Comparison of ENCODE assay signal across 24 cellular contexts in genomic region chr9:90979138-90979551, GRCh38.
DNase-seq lines count a peak whose midpoint lies in the region; ATAC-seq and TF ChIP-seq lines count a peak whose summit lies in the region.
"Had no signal": no experiment of that assay in that cellular context is flagged by ENCODE, and none has a peak within 500 bp of the region (broad histone marks: within the 10 kb centered on the region; RNA-seq: fewer than 3 reads in every experiment).

No MANE protein-coding gene starts in this region.

- DNase-seq in IMR-90, result no peak
- DNase-seq in SJSA1 (ENCODE audit: low read depth in 1 of 2, low spot score in 2 of 2), result peak; percentile 57 to 59
- DNase-seq in foreskin keratinocyte, result peak in 1 of 2 donors; percentile 59
- no peak for DNase-seq in HEK293T (ENCODE audit: extremely low spot score)
- no peak for DNase-seq in GOT3 (lab: John Stamatoyannopoulos, UW)
- DNase-seq: activated CD4-positive, alpha-beta T cell treated with anti-CD3 and anti-CD28 coated beads for 36 hours; body of pancreas; CD8-positive, alpha-beta memory T cell; DMS53; heart right ventricle; KG1; left ventricle myocardium superior; NCI-H1092; NCI-H2029 treated with DMSO at 0.1 percent for 48 hours; NCI-H446 treated with DMSO at 0.1 percent for 48 hours; right lobe of liver; stimulated activated CD4-positive, alpha-beta T cell treated with anti-CD3 and anti-CD28 coated beads, Interleukin-15, amount 100 ng/mL, for 24 hours had no signal

- H3K36me3 Mint-ChIP-seq in stimulated activated memory B cell treated with anti-CD40 and anti-IgM and Interleukin-4, amounts not matched to agents 10 μg/mL and 1 μg/mL and 100 μg/mL, for 72 hours, result no peaks in the 10 kb centered on the region
- H3K36me3 Mint-ChIP-seq: activated naive CD8-positive, alpha-beta T cell; CD8-positive, alpha-beta memory T cell had no signal

- no peak overlapping the region for H3K18ac ChIP-seq in IMR-90 (ENCODE audit: low read depth, low read length)

- no peak overlapping the region for H2BK120ac ChIP-seq in IMR-90 (ENCODE audit: low read depth, low read length)

- TF ChIP-seq RAD21 in IMR-90 (IDR thresholded peaks at IDR 0.05; ENCODE audit: low read length), result no peak

- H3K4me3 Mint-ChIP-seq in stimulated activated memory B cell treated with anti-CD40 and anti-IgM and Interleukin-4, amounts not matched to agents 10 μg/mL and 1 μg/mL and 100 μg/mL, for 72 hours, result no peak overlapping the region
- H3K4me3 Mint-ChIP-seq: activated CD4-positive, alpha-beta T cell treated with anti-CD3 and anti-CD28 coated beads for 36 hours; activated naive CD8-positive, alpha-beta T cell; activated T-helper 1 cell treated with anti-CD3 and anti-CD28 coated beads, Interleukin-12 subunit alpha, Interleukin-12 subunit beta, Interleukin-2, Interleukin-4 antibody, amounts not matched to agents 30 ng/mL and 10 ng/mL and 1 ng/mL, durations not matched to agents 14 hours and 24 hours and 36 hours had no signal

- no peak overlapping the region for H3K9ac ChIP-seq in IMR-90 (ENCODE audit: low read depth, low read length)

- H2BK15ac ChIP-seq in IMR-90 (ENCODE audit: low read depth, low read length), result no peak overlapping the region

- intact Hi-C loops in IMR-90 (cut with micrococcal nuclease), result no loop called here

- no peaks in the 10 kb centered on the region for H4K20me1 ChIP-seq in IMR-90 (ENCODE audit: insufficient read depth, low read length)

- dilution Hi-C loops in IMR-90 (cut with HindIII; ENCODE audit: low sequenced_read_pairs, unreplicated experiment), result no loop called here

- no peak overlapping the region for H3K4me2 ChIP-seq in IMR-90 (ENCODE audit: low read depth, low read length)

- H2AK5ac ChIP-seq in IMR-90 (ENCODE audit: low read depth, low read length), result no peak overlapping the region

- no peak for TF ChIP-seq CTCF in IMR-90 (conservative IDR thresholded peaks at IDR 0.05; ENCODE audit: low read depth, low read length)
- no peak for TF ChIP-seq CTCF in foreskin keratinocyte (conservative IDR thresholded peaks at IDR 0.05)

- no peak overlapping the region for H4K91ac ChIP-seq in IMR-90 (ENCODE audit: insufficient read depth, low read depth, low read length)

- 0 out of 2 replicates have a peak, but pooled peaks cover 9% of the 10 kb centered on the region for H3K9me1 ChIP-seq in IMR-90 (ENCODE audit: insufficient read depth, low read length)

- no peak for ATAC-seq in IMR-90 (ENCODE audit: low read depth)
- peak; percentile 69 for ATAC-seq in foreskin keratinocyte
- peak; percentile 24 for ATAC-seq in stimulated activated memory B cell treated with anti-CD40 and anti-IgM and Interleukin-4, amounts not matched to agents 10 μg/mL and 1 μg/mL and 100 μg/mL, for 72 hours
- ATAC-seq in GM19452 (IDR thresholded peaks at IDR 0.05; ENCODE audit: unreplicated experiment), result no peak
- ATAC-seq: activated CD4-positive, alpha-beta T cell treated with anti-CD3 and anti-CD28 coated beads for 36 hours; body of pancreas; GM12878; heart right ventricle; left ventricle myocardium superior; right lobe of liver had no signal

- POLR2A ChIA-PET in IMR-90 (lab: Charles Lee; ENCODE audit: unreplicated experiment), result no interaction called here
- POLR2A ChIA-PET in HEK293T (lab: Yijun Ruan, JAX), result no interaction called here

- H3K4me1 Mint-ChIP-seq in stimulated activated memory B cell treated with anti-CD40 and anti-IgM and Interleukin-4, amounts not matched to agents 10 μg/mL and 1 μg/mL and 100 μg/mL, for 72 hours, result peaks cover 6% of the 10 kb centered on the region

- peak overlapping the region; percentile 5 for H2AFZ ChIP-seq in IMR-90 (replicated peaks; ENCODE audit: low read length, poor library complexity)

- no peak overlapping the region for H3K4ac ChIP-seq in IMR-90 (ENCODE audit: low read depth, low read length)

- H3K79me1 ChIP-seq in IMR-90 (ENCODE audit: low read depth in 1 of 2, low read length in 2 of 2), result no peaks in the 10 kb centered on the region

- H2BK5ac ChIP-seq in IMR-90 (ENCODE audit: low read depth, low read length, poor library complexity, severe bottlenecking), result no peak overlapping the region

- BruUV-seq in IMR-90 (replicated peaks; lab: Mats Ljungman, UMichigan), result no TSS peak

- H3K27me3 ChIP-seq in IMR-90 (ENCODE audit: control insufficient read depth, insufficient read depth, low read length) (no peaks in the 10 kb centered on the region), SJSA1 (replicated peaks) (no peaks in the 10 kb centered on the region), foreskin keratinocyte (no peaks in the 10 kb centered on the region)
- H3K27me3 ChIP-seq: body of pancreas, neutrophil, right lobe of liver, suprapubic skin had no signal

- H3K9me3 ChIP-seq in IMR-90 (ENCODE audit: control insufficient read depth, insufficient read depth, low read length) (no peaks in the 10 kb centered on the region), SJSA1 (replicated peaks) (no peaks in the 10 kb centered on the region)
- H3K9me3 ChIP-seq: body of pancreas, heart right ventricle, neutrophil, right lobe of liver, suprapubic skin had no signal

- H4K8ac ChIP-seq in IMR-90 (ENCODE audit: low read depth in 2 of 2, low read length in 2 of 2), result no peak overlapping the region

- no peaks in the 10 kb centered on the region for H3K36me3 ChIP-seq in IMR-90 (ENCODE audit: control insufficient read depth, insufficient read depth, low read length)
- H3K36me3 ChIP-seq in SJSA1, result no peaks in the 10 kb centered on the region
- H3K36me3 ChIP-seq: heart right ventricle, neutrophil, right lobe of liver, suprapubic skin had no signal

- CTCF ChIA-PET in IMR-90 (lab: Yijun Ruan, JAX) (no interaction called here), HEK293T (lab: Yijun Ruan, JAX) (no interaction called here)

- 0 out of 2 replicates have a peak, but pooled peaks cover 2% of the 10 kb centered on the region for H3K4me1 ChIP-seq in IMR-90 (ENCODE audit: control insufficient read depth, insufficient read depth, low read length)
- peaks cover 17% of the 10 kb centered on the region for H3K4me1 ChIP-seq in SJSA1 (replicated peaks)
- H3K4me1 ChIP-seq in foreskin keratinocyte, result peaks cover 11% of the 10 kb centered on the region
- H3K4me1 ChIP-seq: body of pancreas, heart right ventricle, right lobe of liver had no signal

- no peak overlapping the region for H3K56ac ChIP-seq in IMR-90 (ENCODE audit: extremely low read depth, insufficient read depth, low read length)

- TF ChIP-seq POLR2A in IMR-90 (IDR thresholded peaks at IDR 0.05; ENCODE audit: low read depth, low read length), result no peak

- in situ Hi-C loops in IMR-90 (cut with MboI; ENCODE audit: low sequenced_read_pairs), result no loop called here

- H2AK9ac ChIP-seq in IMR-90 (replicated peaks; ENCODE audit: low read depth, low read length, poor library complexity), result no peak overlapping the region

- H3K27ac Mint-ChIP-seq in stimulated activated memory B cell treated with anti-CD40 and anti-IgM and Interleukin-4, amounts not matched to agents 10 μg/mL and 1 μg/mL and 100 μg/mL, for 72 hours, result peak overlapping the region; percentile 15
- H3K27ac Mint-ChIP-seq: activated CD4-positive, alpha-beta T cell treated with anti-CD3 and anti-CD28 coated beads for 36 hours; activated naive CD8-positive, alpha-beta T cell; activated T-helper 1 cell treated with anti-CD3 and anti-CD28 coated beads, Interleukin-12 subunit alpha, Interleukin-12 subunit beta, Interleukin-2, Interleukin-4 antibody, amounts not matched to agents 30 ng/mL and 10 ng/mL and 1 ng/mL, durations not matched to agents 14 hours and 24 hours and 36 hours had no signal

- no peak overlapping the region for H3K14ac ChIP-seq in IMR-90 (replicated peaks; ENCODE audit: low read depth, low read length)

- WGBS in IMR-90 (ENCODE audit: extremely low coverage in 2 of 2, insufficient read length in 1 of 2), 2 experiments, result 100% methylated on average over 2 of the region's 7 CpGs; no CpG with 5 or more reads in 1 of the 2 experiments

- H3K9me3 Mint-ChIP-seq in stimulated activated memory B cell treated with anti-CD40 and anti-IgM and Interleukin-4, amounts not matched to agents 10 μg/mL and 1 μg/mL and 100 μg/mL, for 72 hours, result no peaks in the 10 kb centered on the region
- H3K9me3 Mint-ChIP-seq: activated T-helper 1 cell treated with anti-CD3 and anti-CD28 coated beads, Interleukin-12 subunit alpha, Interleukin-12 subunit beta, Interleukin-2, Interleukin-4 antibody, amounts not matched to agents 30 ng/mL and 10 ng/mL and 1 ng/mL, durations not matched to agents 14 hours and 24 hours and 36 hours; CD8-positive, alpha-beta memory T cell had no signal

- no peak overlapping the region for H4K5ac ChIP-seq in IMR-90 (ENCODE audit: low read depth, low read length)

- H3K27me3 Mint-ChIP-seq in stimulated activated memory B cell treated with anti-CD40 and anti-IgM and Interleukin-4, amounts not matched to agents 10 μg/mL and 1 μg/mL and 100 μg/mL, for 72 hours, result peaks cover 9% of the 10 kb centered on the region

- no peak overlapping the region for H2BK20ac ChIP-seq in IMR-90 (ENCODE audit: low read depth, low read length)

- H3K27ac ChIP-seq in IMR-90 (ENCODE audit: insufficient read depth, low read length), result no peak overlapping the region
- H3K27ac ChIP-seq in SJSA1, result peak overlapping the region; percentile 3; the same call in 1 of the 2 replicates
- H3K27ac ChIP-seq in foreskin keratinocyte, result peak overlapping the region; percentile 35
- H3K27ac ChIP-seq: body of pancreas, heart right ventricle, neutrophil, right lobe of liver, suprapubic skin had no signal

- H3K23ac ChIP-seq in IMR-90 (ENCODE audit: low read depth, low read length), result no peak overlapping the region

- H3K4me3 ChIP-seq in IMR-90 (ENCODE audit: insufficient read depth, low read depth, low read length) (no peak overlapping the region), SJSA1 (no peak overlapping the region)
- H3K4me3 ChIP-seq: body of pancreas, GM12878, heart right ventricle, right lobe of liver, suprapubic skin had no signal

TF ChIP-seq in IMR-90, 13 proteins besides CTCF, POLR2A, EP300 and RAD21 (continues in another document):
- TF ChIP-seq NFE2L2 (IDR thresholded peaks at IDR 0.05; ENCODE audit: low read depth, low read length) (no peak), RFX5 (IDR thresholded peaks at IDR 0.05; ENCODE audit: low read depth, low read length) (no peak), SMC3 (IDR thresholded peaks at IDR 0.05; ENCODE audit: low read depth, low read length) (no peak)

TF ChIP-seq in HEK293T, 16 proteins besides CTCF, POLR2A, EP300 and RAD21 (continues in another document):
- TF ChIP-seq SUZ12 (IDR thresholded peaks at IDR 0.05) (no peak), FOXM1 (IDR thresholded peaks at IDR 0.05; ENCODE audit: borderline replicate concordance) (no peak), ELF4 (IDR thresholded peaks at IDR 0.05) (no peak), TARDBP (IDR thresholded peaks at IDR 0.05) (no peak), CTBP1 (IDR thresholded peaks at IDR 0.05; ENCODE audit: borderline replicate concordance) (no peak), FOXK2 (IDR thresholded peaks at IDR 0.05) (no peak), SP1 (IDR thresholded peaks at IDR 0.05) (no peak), ARNT (IDR thresholded peaks at IDR 0.05) (no peak), LEF1 (IDR thresholded peaks at IDR 0.05; ENCODE audit: borderline replicate concordance) (no peak), NFRKB (IDR thresholded peaks at IDR 0.05) (no peak), L3MBTL2 (conservative IDR thresholded peaks at IDR 0.05) (no peak), BHLHE40 (IDR thresholded peaks at IDR 0.05; ENCODE audit: borderline replicate concordance) (no peak)

Comparison
In these comparisons a context has a peak if more than half of its experiments do, and no peak if none do; other contexts are left out.
1. ATAC-seq: peak in foreskin keratinocyte (single experiment) and stimulated activated memory B cell treated with anti-CD40 and anti-IgM and Interleukin-4, amounts not matched to agents 10 μg/mL and 1 μg/mL and 100 μg/mL, for 72 hours (single experiment); none in IMR-90 (single experiment) and GM19452 (single experiment).
2. DNase-seq: peak in SJSA1 (2 of 2); none in IMR-90 (single experiment), HEK293T (single experiment) and GOT3 (single experiment).